8 cellular contexts compared by ENCODE assay signal in genomic region chr1:247103777-247104591, GRCh38. TPM values are rescaled to one million over a fixed set of nuclear protein-coding genes. Genes with fewer than 3 reads are reported as not detected.
DNase-seq lines count a peak whose midpoint lies in the region; ATAC-seq, FAIRE-seq and TF ChIP-seq lines count a peak whose summit lies in the region.

ZNF669 (minus strand) TSS chr1:247104356; CDS start chr1:247104199, 157 bp downstream.

- H3K4me3 ChIP-seq in iPS-11a (ENCODE audit: low read depth, low read length) = peak within 1 kb of the TSS; percentile 93
- peak within 1 kb of the TSS; percentile 97 for H3K4me3 ChIP-seq in skeletal muscle cell (ENCODE audit: low read depth, low read length)

- peak; percentile 98 for ATAC-seq in GM18858 (IDR thresholded peaks at IDR 0.05; ENCODE audit: unreplicated experiment)
- ATAC-seq in HG03066 (IDR thresholded peaks at IDR 0.05; ENCODE audit: low read depth, unreplicated experiment) = peak; percentile 99

- H3K36me3 Mint-ChIP-seq in brain = peaks cover 57% of the 10 kb centered on the region

- TF ChIP-seq CTCF in brain (conservative IDR thresholded peaks at IDR 0.05) = no peak

- peaks cover 36% of the 10 kb centered on the region for H3K4me1 Mint-ChIP-seq in brain

- H3K27me3 Mint-ChIP-seq in brain = no peaks in the 10 kb centered on the region

- peak; percentile 90 for FAIRE-seq in A204.1 (lab: Jason Lieb, UNC)
- peak; percentile 97 for FAIRE-seq in TTC549 (lab: Jason Lieb, UNC)

- peak within 1 kb of the TSS; percentile 88 to 97 (median 91) for H3K4me3 Mint-ChIP-seq in brain

- peaks cover 15 to 41% (median 28%) of the 10 kb centered on the region in 5 experiments for H3K9me3 Mint-ChIP-seq in brain

- DNase-seq in NCI-H2107 treated with DMSO at 0.1 percent for 48 hours (lab: John Stamatoyannopoulos, UW; ENCODE audit: unreplicated experiment) (peak; percentile 90), skeletal muscle cell (ENCODE audit: low read depth) (peak; percentile 85)

- H3K27ac Mint-ChIP-seq in brain = peak within 1 kb of the TSS; percentile 75 to 97 (median 89)

RNA-seq across cellular contexts. Expression of gene ZNF669, which starts in this region (rescaled TPM):
- polyA plus RNA-seq in brain (ENCODE audit: insufficient read depth, low read depth, low replicate concordance) = 10.7 TPM

Comparison
In these comparisons a context has a peak if more than half of its experiments do, and no peak if none do; other contexts are left out.
1. Peak in every context shown above with its lines: DNase-seq, ATAC-seq and H3K4me3 ChIP-seq.